Comparison of ENCODE assay signal across 8 cellular contexts in genomic region chr16:1781758-1782407, GRCh38.
DNase-seq lines count a peak whose midpoint lies in the region; ATAC-seq and TF ChIP-seq lines count a peak whose summit lies in the region.

No MANE protein-coding gene starts in this region.

- in situ Hi-C loops in astrocyte of the spinal cord (cut with HindIII; ENCODE audit: low sequenced_read_pairs), result no loop called here

- peak overlapping the region; percentile 83 for H3K9ac ChIP-seq in DND-41 (ENCODE audit: low read depth, low read length)

- peak overlapping the region; percentile 83 to 97; a peak in 3 of 4 replicates for H3K4me3 ChIP-seq in DND-41 (ENCODE audit: low read depth in 1 of 2, low read length in 2 of 2)
- peak overlapping the region; percentile 71 for H3K4me3 ChIP-seq in astrocyte of the spinal cord (ENCODE audit: low read depth, low read length)

- peak overlapping the region; percentile 75 for H2AFZ ChIP-seq in DND-41 (ENCODE audit: low read depth, low read length)

- peak overlapping the region; percentile 64 for H3K27ac ChIP-seq in DND-41 (ENCODE audit: low read length)

- peak; percentile 8; the same call in 1 of the 3 replicates for ATAC-seq in DND-41 (ENCODE audit: insufficient read depth, low read depth)
- ATAC-seq in GM21723 (IDR thresholded peaks at IDR 0.05; ENCODE audit: unreplicated experiment), result peak; percentile 10
- ATAC-seq in GM18909 (IDR thresholded peaks at IDR 0.05; ENCODE audit: poor library complexity, unreplicated experiment), result no peak

- H3K4me2 ChIP-seq in DND-41 (ENCODE audit: insufficient read depth, low read length), result peak overlapping the region; percentile 95

- H3K4me1 ChIP-seq in DND-41 (ENCODE audit: insufficient read depth, low read length), result peaks cover 49% of the 10 kb centered on the region

- DNase-seq in DND-41 (peak; percentile 34), NAMALWA (ENCODE audit: low spot score) (peak; percentile 51), astrocyte of the spinal cord (ENCODE audit: low read depth, low spot score) (no peak), iPS-NIHi11 (ENCODE audit: low spot score) (peak; percentile 63), NCI-H1105 (lab: John Stamatoyannopoulos, UW) (no peak)
- peak; percentile 57 for DNase-seq in stimulated activated CD8-positive, alpha-beta memory T cell treated with anti-CD3 and anti-CD28 coated beads, Interleukin-4, amount 100 ng/mL, for 48 hours

- peak; percentile 14 for TF ChIP-seq CTCF in DND-41 (IDR thresholded peaks at IDR 0.05; ENCODE audit: borderline replicate concordance, extremely low read depth, low read length, poor library complexity, severe bottlenecking)
- TF ChIP-seq CTCF in astrocyte of the spinal cord (IDR thresholded peaks at IDR 0.05; ENCODE audit: low read depth, low read length), result no peak

- no peaks in the 10 kb centered on the region for H3K27me3 ChIP-seq in DND-41 (ENCODE audit: insufficient read depth, low read length, poor library complexity)

- peaks cover 68% of the 10 kb centered on the region for H3K36me3 ChIP-seq in DND-41 (ENCODE audit: insufficient read depth, low read length)

- peaks cover 77% of the 10 kb centered on the region for H3K79me2 ChIP-seq in DND-41 (ENCODE audit: insufficient read depth, low read length)

- H4K20me1 ChIP-seq in DND-41 (ENCODE audit: insufficient read depth, low read length), result peaks cover 77% of the 10 kb centered on the region

- no peaks in the 10 kb centered on the region for H3K9me3 ChIP-seq in DND-41 (ENCODE audit: insufficient read depth, low read length, severe bottlenecking)

Comparison
In these comparisons a context has a peak if more than half of its experiments do, and no peak if none do; other contexts are left out.
1. DNase-seq: peak in DND-41 (single experiment), NAMALWA (single experiment), iPS-NIHi11 (single experiment) and stimulated activated CD8-positive, alpha-beta memory T cell treated with anti-CD3 and anti-CD28 coated beads, Interleukin-4, amount 100 ng/mL, for 48 hours (single experiment); none in astrocyte of the spinal cord (single experiment) and NCI-H1105 (single experiment).